In the genomic region with DNA sequence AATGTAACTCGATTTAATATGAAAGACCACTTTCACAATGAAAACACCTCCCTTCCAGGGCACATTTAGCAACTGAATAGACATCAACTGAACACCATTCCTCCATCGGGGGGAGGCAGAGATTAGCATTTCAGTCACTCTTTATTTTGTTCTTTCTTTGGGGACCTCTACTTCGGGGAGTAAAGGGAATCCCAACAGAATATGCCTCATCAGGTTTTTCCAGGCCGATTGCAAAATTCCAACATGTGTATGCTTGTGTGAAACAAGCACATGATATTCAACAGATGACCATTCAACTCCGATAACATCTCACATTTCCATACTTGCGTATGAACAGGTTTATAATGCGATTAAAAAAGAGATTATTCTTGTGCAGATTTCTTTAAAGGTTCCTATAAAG, we compare ENCODE assay signal across 11 cellular contexts.
DNase-seq lines count a peak whose midpoint lies in the region; ATAC-seq, FAIRE-seq and TF ChIP-seq lines count a peak whose summit lies in the region.
"Had no signal": no experiment of that assay in that cellular context is flagged by ENCODE, and none has a peak within 500 bp of the region (broad histone marks: within the 10 kb centered on the region; RNA-seq: fewer than 3 reads in every experiment).

No MANE protein-coding gene starts in this region.

- H3K79me2 ChIP-seq in HepG2 (ENCODE audit: insufficient read depth, low read length): peaks cover 13% of the 10 kb centered on the region

- peak; percentile 55 for TF ChIP-seq CTCF in HepG2 (CRISPR knock-in tag; IDR thresholded peaks at IDR 0.05)
- no peak for TF ChIP-seq CTCF in right lobe of liver (IDR thresholded peaks at IDR 0.05)
- no peak for TF ChIP-seq CTCF in uterus (IDR thresholded peaks at IDR 0.05)
- TF ChIP-seq CTCF in ovary (IDR thresholded peaks at IDR 0.05): no peak

- POLR2A ChIA-PET in HepG2 (lab: Yijun Ruan, JAX): no interaction called here

- TF ChIP-seq RAD21 in HepG2 (CRISPR knock-in tag; IDR thresholded peaks at IDR 0.05): no peak

- no peak for TF ChIP-seq EP300 in HepG2 (IDR thresholded peaks at IDR 0.05; ENCODE audit: low read depth in 2 of 2, low read length in 2 of 2)
- TF ChIP-seq EP300 in HepG2 (CRISPR knock-in tag; IDR thresholded peaks at IDR 0.05; ENCODE audit: borderline replicate concordance): no peak
- no peak for TF ChIP-seq EP300 in ovary (IDR thresholded peaks at IDR 0.05)

- DNase-seq in HepG2 (ENCODE audit: low spot score) (peak; percentile 16), right lobe of liver (no peak), uterus (no peak), ovary (no peak)
- no peak for DNase-seq in stimulated activated naive CD8-positive, alpha-beta T cell treated with anti-CD3 and anti-CD28 coated beads, Interleukin-15, Interleukin-2, amounts not matched to agents 100 U/mL and 50 U/mL, for 24 hours
- DNase-seq: GF-D8, NCI-H2107 had no signal

- no peaks in the 10 kb centered on the region for H4K20me1 ChIP-seq in HepG2 (ENCODE audit: insufficient read depth, low read length)

- in situ Hi-C loops in HepG2 (cut with HindIII; ENCODE audit: extremely low pct_ligation_motif_present, low pct_unique_long_range_greater_than_20kb): no loop called here

- TF ChIP-seq POLR2A in HepG2 (IDR thresholded peaks at IDR 0.05; ENCODE audit: insufficient read depth in 1 of 2, low read depth in 2 of 2, low read length in 2 of 2): no peak
- TF ChIP-seq POLR2A in right lobe of liver (IDR thresholded peaks at IDR 0.05): no peak
- no peak for TF ChIP-seq POLR2A in uterus (IDR thresholded peaks at IDR 0.05)
- TF ChIP-seq POLR2A in ovary (IDR thresholded peaks at IDR 0.05): no peak

- H3K4me1 ChIP-seq in HepG2 (ENCODE audit: insufficient read depth, low read length): peaks cover 54% of the 10 kb centered on the region
- H3K4me1 ChIP-seq in right lobe of liver: peaks cover 0 to 2% (median 0%) of the 10 kb centered on the region in 4 donors
- peaks cover 21% of the 10 kb centered on the region; the same call in 1 of the 2 replicates for H3K4me1 ChIP-seq in iPS-20b (ENCODE audit: insufficient read depth, low read length)
- no peaks in the 10 kb centered on the region for H3K4me1 ChIP-seq in uterus
- H3K4me1 ChIP-seq in ovary (ENCODE audit: insufficient read depth): peaks cover 2% of the 10 kb centered on the region

- H3K9me3 ChIP-seq in HepG2 (ENCODE audit: low read length) (no peaks in the 10 kb centered on the region), right lobe of liver (no peaks in the 10 kb centered on the region), iPS-20b (ENCODE audit: insufficient read depth, low read depth, low read length) (no peaks in the 10 kb centered on the region), uterus (no peaks in the 10 kb centered on the region), ovary (no peaks in the 10 kb centered on the region)
- H3K9me3 ChIP-seq: neutrophil had no signal

- intact Hi-C loops in HepG2 (cut with micrococcal nuclease; ENCODE audit: unreplicated experiment): no loop called here
- intact Hi-C loops in right lobe of liver (cut with DNase I): no loop called here
- intact Hi-C loops in uterus (cut with DNase I; ENCODE audit: low total_unique reads): no loop called here
- intact Hi-C loops in ovary (cut with DNase I): no loop called here

- H3K4me2 ChIP-seq in HepG2 (ENCODE audit: low read depth, low read length): no peak overlapping the region

- H3K27ac ChIP-seq in HepG2 (ENCODE audit: extremely low read length, insufficient read depth, low read length) (no peak overlapping the region), right lobe of liver (no peak overlapping the region), cingulate gyrus (ENCODE audit: low read depth, low read length) (peak overlapping the region; percentile 47), iPS-20b (ENCODE audit: low read length) (peak overlapping the region; percentile 91), uterus (no peak overlapping the region), ovary (no peak overlapping the region)
- H3K27ac ChIP-seq: neutrophil had no signal

- H3K4me3 ChIP-seq in HepG2 (replicated peaks in 1 of 3; ENCODE audit: insufficient read depth in 1 of 3, low read depth in 2 of 3, low read length in 3 of 3) (no peak overlapping the region), right lobe of liver (no peak overlapping the region), iPS-20b (ENCODE audit: low read length) (peak overlapping the region; percentile 80), uterus (no peak overlapping the region), ovary (no peak overlapping the region)

- ATAC-seq in HepG2 (no peak), right lobe of liver (no peak), HG03342 (IDR thresholded peaks at IDR 0.05; ENCODE audit: unreplicated experiment) (no peak)
- no peak for ATAC-seq in stimulated activated naive CD8-positive, alpha-beta T cell treated with anti-CD3 and anti-CD28 coated beads, Interleukin-15, Interleukin-2, amounts not matched to agents 100 U/mL and 50 U/mL, for 24 hours

- H3K36me3 ChIP-seq in HepG2 (replicated peaks in 1 of 2; ENCODE audit: control insufficient read depth in 1 of 2, insufficient read depth in 2 of 2, low read length in 2 of 2): no peaks in the 10 kb centered on the region
- no peaks in the 10 kb centered on the region for H3K36me3 ChIP-seq in right lobe of liver
- no peaks in the 10 kb centered on the region for H3K36me3 ChIP-seq in iPS-20b (ENCODE audit: insufficient read depth, low read depth, low read length)
- H3K36me3 ChIP-seq in uterus: no peaks in the 10 kb centered on the region
- no peaks in the 10 kb centered on the region for H3K36me3 ChIP-seq in ovary
- H3K36me3 ChIP-seq: neutrophil had no signal

- 56% methylated on average over 7 of the region's 7 CpGs for WGBS in HepG2 (ENCODE audit: low lambda C conversion rate)
- 30% methylated on average over 7 of the region's 7 CpGs for WGBS in right lobe of liver (ENCODE audit: insufficient coverage, low coverage, low lambda C conversion rate, missing lambda C conversion rate)
- WGBS in ovary, 3 donors: 44 to 51% (median 49%) methylated on average over 7 of the region's 7 CpGs

- H3K9ac ChIP-seq in HepG2 (ENCODE audit: insufficient read depth, low read depth, low read length) (no peak overlapping the region), iPS-20b (ENCODE audit: low read depth, low read length) (peak overlapping the region; percentile 92)

- FAIRE-seq in HepG2 (lab: Jason Lieb, UNC): no peak

- no TSS peak for BruUV-seq in HepG2 (replicated peaks; lab: Mats Ljungman, UMichigan)

- H3K27me3 ChIP-seq in HepG2 (ENCODE audit: control insufficient read depth in 1 of 2, insufficient read depth in 2 of 2, low read length in 2 of 2) (no peaks in the 10 kb centered on the region; a peak in 2 of 5 replicates), right lobe of liver (no peaks in the 10 kb centered on the region), iPS-20b (ENCODE audit: insufficient read depth, low read length) (no peaks in the 10 kb centered on the region), uterus (no peaks in the 10 kb centered on the region), ovary (no peaks in the 10 kb centered on the region)

- CTCF ChIA-PET in HepG2 (lab: Yijun Ruan, JAX; ENCODE audit: low intra/inter-chr PET ratio, low total read pairs): interaction anchor here (0.6 to 1.1 kb wide), 2 partner anchors 8 to 35 kb away, joined by 3 to 4 read pairs; no protein-coding TSS in a partner anchor

- H2AFZ ChIP-seq in HepG2 (ENCODE audit: low read length): no peak overlapping the region

TF ChIP-seq in HepG2, 621 proteins besides CTCF, POLR2A, EP300 and RAD21:
- no peak for TF ChIP-seq YEATS2 (CRISPR knock-in tag; IDR thresholded peaks at IDR 0.05; ENCODE audit: borderline replicate concordance)
- TF ChIP-seq MAFK (conservative IDR thresholded peaks at IDR 0.05 in 1 of 2, IDR thresholded peaks at IDR 0.05 in 1 of 2; ENCODE audit: low read length in 2 of 2): peak; percentile 10 to 13; a peak in 1 of 4 replicates
- TF ChIP-seq SMC3 (IDR thresholded peaks at IDR 0.05; ENCODE audit: low read length): 0 out of 2 replicates have a peak, but pooled peaks have one; percentile 6
- peak; percentile 65 for TF ChIP-seq STAG1 (CRISPR knock-in tag; IDR thresholded peaks at IDR 0.05)

Comparison
In these comparisons a context has a peak if more than half of its experiments do, and no peak if none do; other contexts are left out.
1. H3K27ac ChIP-seq: peak in cingulate gyrus (single experiment) and iPS-20b (single experiment); none in HepG2 (single experiment), right lobe of liver (0 of 3), uterus (0 of 2) and ovary (0 of 2).